9 cellular contexts compared by ENCODE assay signal in the genomic region with DNA sequence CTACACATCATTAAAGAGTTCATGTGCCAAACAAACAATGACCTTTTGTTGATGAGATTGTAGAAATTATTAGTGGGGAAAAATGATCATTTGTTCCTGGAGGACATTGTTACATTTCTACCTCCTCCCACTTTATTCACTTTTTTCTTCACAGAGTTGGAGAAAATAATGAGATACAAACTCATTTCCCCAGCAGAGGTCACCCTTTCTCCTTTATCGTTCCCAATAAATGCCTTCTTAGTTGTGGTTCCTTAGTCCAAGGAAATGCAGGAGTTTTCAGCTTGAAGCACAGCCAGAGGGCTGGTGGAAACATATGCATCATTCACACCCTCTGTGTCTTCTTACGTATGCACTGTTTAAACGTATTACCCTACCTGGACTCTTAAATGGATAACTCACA.
DNase-seq lines count a peak whose midpoint lies in the region; ATAC-seq and TF ChIP-seq lines count a peak whose summit lies in the region.
"Had no signal": no experiment of that assay in that cellular context is flagged by ENCODE, and none has a peak within 500 bp of the region (broad histone marks: within the 10 kb centered on the region; RNA-seq: fewer than 3 reads in every experiment).

No MANE protein-coding gene starts in this region.

- no peak overlapping the region for H3K23ac ChIP-seq in IMR-90 (ENCODE audit: low read depth, low read length)

- H3K36me3 ChIP-seq in IMR-90 (ENCODE audit: control insufficient read depth, insufficient read depth, low read length), result no peaks in the 10 kb centered on the region
- H3K36me3 ChIP-seq in colonic mucosa, result no peaks in the 10 kb centered on the region
- no peaks in the 10 kb centered on the region for H3K36me3 ChIP-seq in lower lobe of right lung

- H3K9me3 ChIP-seq in IMR-90 (ENCODE audit: control insufficient read depth, insufficient read depth, low read length) (peaks cover 1% of the 10 kb centered on the region), colonic mucosa (no peaks in the 10 kb centered on the region), lower lobe of right lung (no peaks in the 10 kb centered on the region)

- H3K18ac ChIP-seq in IMR-90 (ENCODE audit: low read depth, low read length), result no peak overlapping the region

- H4K20me1 ChIP-seq in IMR-90 (ENCODE audit: insufficient read depth, low read length), result no peaks in the 10 kb centered on the region

- no peak overlapping the region for H2BK20ac ChIP-seq in IMR-90 (ENCODE audit: low read depth, low read length)

- H3K4me1 ChIP-seq in IMR-90 (ENCODE audit: control insufficient read depth, insufficient read depth, low read length) (no peaks in the 10 kb centered on the region), colonic mucosa (no peaks in the 10 kb centered on the region), lower lobe of right lung (no peaks in the 10 kb centered on the region)

- H2AK9ac ChIP-seq in IMR-90 (replicated peaks; ENCODE audit: low read depth, low read length, poor library complexity), result no peak overlapping the region

- no peak overlapping the region for H3K56ac ChIP-seq in IMR-90 (ENCODE audit: extremely low read depth, insufficient read depth, low read length)

- H2BK120ac ChIP-seq in IMR-90 (ENCODE audit: low read depth, low read length), result no peak overlapping the region

- H3K27ac ChIP-seq in IMR-90 (ENCODE audit: insufficient read depth, low read length), result no peak overlapping the region
- H3K27ac ChIP-seq in colonic mucosa, result no peak overlapping the region
- H3K27ac ChIP-seq in lower lobe of right lung, result no peak overlapping the region
- H3K27ac ChIP-seq: HL-60 had no signal

- CTCF ChIA-PET in IMR-90 (lab: Yijun Ruan, JAX), result interaction anchor here (1.0 to 1.5 kb wide), 3 partner anchors 11 to 1838 kb away, joined by 3 read pairs; no protein-coding TSS in a partner anchor

- H2BK15ac ChIP-seq in IMR-90 (ENCODE audit: low read depth, low read length), result no peak overlapping the region

- DNase-seq in COLO668 (lab: John Stamatoyannopoulos, UW; ENCODE audit: unreplicated experiment) (peak; percentile 10), IMR-90 (peak; percentile 81), NOMO-1 treated with DMSO at 0.1 percent for 48 hours (lab: John Stamatoyannopoulos, UW; ENCODE audit: unreplicated experiment) (peak; percentile 57), colonic mucosa (peak; percentile 22), lower lobe of right lung (no peak), cerebellar nuclear complex (lab: John Stamatoyannopoulos, UW) (no peak)

- intact Hi-C loops in IMR-90 (cut with micrococcal nuclease), result loop anchor here (1.0 to 10.0 kb wide), 10 partner anchors 100 to 1837 kb away; no protein-coding TSS in a partner anchor
- intact Hi-C loops in colonic mucosa (cut with DNase I), result loop anchor here (5.0 to 10.0 kb wide), 2 partner anchors 261 to 949 kb away; no protein-coding TSS in a partner anchor
- intact Hi-C loops in lower lobe of right lung (cut with DNase I), result no loop called here

- H3K14ac ChIP-seq in IMR-90 (replicated peaks; ENCODE audit: low read depth, low read length), result no peak overlapping the region

- H3K9me1 ChIP-seq in IMR-90 (ENCODE audit: insufficient read depth, low read length), result no peaks in the 10 kb centered on the region; the same call in 1 of the 2 replicates

- no peak overlapping the region for H2BK5ac ChIP-seq in IMR-90 (ENCODE audit: low read depth, low read length, poor library complexity, severe bottlenecking)

- in situ Hi-C loops in IMR-90 (cut with MboI; ENCODE audit: low sequenced_read_pairs), result no loop called here

- no TSS peak for BruUV-seq in IMR-90 (replicated peaks; lab: Mats Ljungman, UMichigan)

- H3K9ac ChIP-seq in IMR-90 (ENCODE audit: low read depth, low read length) (no peak overlapping the region), colonic mucosa (ENCODE audit: low read depth in 2 of 2, low read length in 2 of 2) (no peak overlapping the region)

- no peak overlapping the region for H4K8ac ChIP-seq in IMR-90 (ENCODE audit: low read depth in 2 of 2, low read length in 2 of 2)

- dilution Hi-C loops in IMR-90 (cut with HindIII; ENCODE audit: low sequenced_read_pairs, unreplicated experiment), result no loop called here

- no peak for TF ChIP-seq POLR2A in IMR-90 (IDR thresholded peaks at IDR 0.05; ENCODE audit: low read depth, low read length)

- H3K4me3 ChIP-seq in IMR-90 (ENCODE audit: insufficient read depth, low read depth, low read length) (no peak overlapping the region), colonic mucosa (no peak overlapping the region), lower lobe of right lung (no peak overlapping the region)

- no peak overlapping the region for H2AFZ ChIP-seq in IMR-90 (replicated peaks; ENCODE audit: low read length, poor library complexity)

- TF ChIP-seq RAD21 in IMR-90 (IDR thresholded peaks at IDR 0.05; ENCODE audit: low read length), result peak; percentile 82

- H3K79me1 ChIP-seq in IMR-90 (ENCODE audit: low read depth in 1 of 2, low read length in 2 of 2), result no peaks in the 10 kb centered on the region

- no CpG with 5 or more reads among the region's 3 CpGs for WGBS in IMR-90 (ENCODE audit: extremely low coverage in 2 of 2, insufficient read length in 1 of 2), 2 experiments

- no peak overlapping the region for H4K91ac ChIP-seq in IMR-90 (ENCODE audit: insufficient read depth, low read depth, low read length)

- H3K4me2 ChIP-seq in IMR-90 (ENCODE audit: low read depth, low read length), result no peak overlapping the region

- 0 out of 2 replicates have a peak, but pooled peaks cover under 1% of the 10 kb centered on the region for H3K27me3 ChIP-seq in IMR-90 (ENCODE audit: control insufficient read depth, insufficient read depth, low read length)
- H3K27me3 ChIP-seq in colonic mucosa, result no peaks in the 10 kb centered on the region
- peaks cover 8% of the 10 kb centered on the region for H3K27me3 ChIP-seq in lower lobe of right lung (ENCODE audit: low read depth)

- TF ChIP-seq CTCF in IMR-90 (conservative IDR thresholded peaks at IDR 0.05; ENCODE audit: low read depth, low read length) (peak; percentile 79), colonic mucosa (IDR thresholded peaks at IDR 0.05) (no peak), lower lobe of right lung (IDR thresholded peaks at IDR 0.05) (peak; percentile 41)

- ATAC-seq in IMR-90 (ENCODE audit: low read depth) (peak; percentile 87), lower lobe of right lung (peak in 1 of 2 donors; percentile 49), GM18868 (IDR thresholded peaks at IDR 0.05; ENCODE audit: unreplicated experiment) (no peak), GM21381 (IDR thresholded peaks at IDR 0.05; ENCODE audit: unreplicated experiment) (no peak)

- no peak overlapping the region for H2AK5ac ChIP-seq in IMR-90 (ENCODE audit: low read depth, low read length)

- no peak overlapping the region for H4K5ac ChIP-seq in IMR-90 (ENCODE audit: low read depth, low read length)

- POLR2A ChIA-PET in IMR-90 (lab: Charles Lee; ENCODE audit: unreplicated experiment), result no interaction called here

- no peak overlapping the region for H3K4ac ChIP-seq in IMR-90 (ENCODE audit: low read depth, low read length)

TF ChIP-seq in IMR-90, 13 proteins besides CTCF, POLR2A, EP300 and RAD21:
- peak; percentile 79 for TF ChIP-seq SMC3 (IDR thresholded peaks at IDR 0.05; ENCODE audit: low read depth, low read length)
- TF ChIP-seq USF2 (IDR thresholded peaks at IDR 0.05; ENCODE audit: low read depth, low read length), result no peak
- TF ChIP-seq FOS (IDR thresholded peaks at IDR 0.05; ENCODE audit: low read depth, low read length), result no peak
- TF ChIP-seq CHD1 (IDR thresholded peaks at IDR 0.05; ENCODE audit: low read depth, low read length), result no peak
- no peak for TF ChIP-seq RFX5 (IDR thresholded peaks at IDR 0.05; ENCODE audit: low read depth, low read length)
- TF ChIP-seq, protein P1, sequence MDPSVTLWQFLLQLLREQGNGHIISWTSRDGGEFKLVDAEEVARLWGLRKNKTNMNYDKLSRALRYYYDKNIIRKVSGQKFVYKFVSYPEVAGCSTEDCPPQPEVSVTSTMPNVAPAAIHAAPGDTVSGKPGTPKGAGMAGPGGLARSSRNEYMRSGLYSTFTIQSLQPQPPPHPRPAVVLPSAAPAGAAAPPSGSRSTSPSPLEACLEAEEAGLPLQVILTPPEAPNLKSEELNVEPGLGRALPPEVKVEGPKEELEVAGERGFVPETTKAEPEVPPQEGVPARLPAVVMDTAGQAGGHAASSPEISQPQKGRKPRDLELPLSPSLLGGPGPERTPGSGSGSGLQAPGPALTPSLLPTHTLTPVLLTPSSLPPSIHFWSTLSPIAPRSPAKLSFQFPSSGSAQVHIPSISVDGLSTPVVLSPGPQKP (IDR thresholded peaks at IDR 0.05; ENCODE audit: borderline replicate concordance, low read depth, low read length), result no peak
- TF ChIP-seq MAZ (IDR thresholded peaks at IDR 0.05; ENCODE audit: borderline replicate concordance, low read depth, low read length), result no peak
TF ChIP-seq in IMR-90: peak in this region for 1.

Comparison
In these comparisons a context has a peak if more than half of its experiments do, and no peak if none do; other contexts are left out.
1. DNase-seq: peak in COLO668 (single experiment), IMR-90 (single experiment), NOMO-1 treated with DMSO at 0.1 percent for 48 hours (single experiment) and colonic mucosa (single experiment); none in lower lobe of right lung (single experiment) and cerebellar nuclear complex (0 of 2).